ENCODE assay signal across 23 cellular contexts in genomic region chr19:27716922-27717321, GRCh38.
"Had no signal": no experiment of that assay in that cellular context is flagged by ENCODE, and none has a peak within 500 bp of the region (broad histone marks: within the 10 kb centered on the region; RNA-seq: fewer than 3 reads in every experiment).

No MANE protein-coding gene starts in this region.

- H3K4me3 Mint-ChIP-seq: dendritic cell treated with granulocyte-macrophage colony-stimulating factor and Interleukin-4, amounts not matched to agents 40 ng/mL and 50 ng/mL, for 4 days; effector memory CD8-positive, alpha-beta T cell; endodermal cell; mesothelial cell of epicardium had no signal

- H3K4me3 ChIP-seq: colonic mucosa, esophagus squamous epithelium, gastrocnemius medialis, heart right ventricle, left lung, lower lobe of right lung, mucosa of descending colon had no signal

- H3K4me1 Mint-ChIP-seq: endodermal cell, mesothelial cell of epicardium had no signal

- H3K9me3 ChIP-seq: colonic mucosa, gastrocnemius medialis had no signal

- H3K27ac Mint-ChIP-seq: dendritic cell treated with granulocyte-macrophage colony-stimulating factor and Interleukin-4, amounts not matched to agents 40 ng/mL and 50 ng/mL, for 4 days; effector memory CD8-positive, alpha-beta T cell; endodermal cell; mesothelial cell of epicardium had no signal

- H3K4me1 ChIP-seq: colonic mucosa, esophagus squamous epithelium, gastrocnemius medialis, heart right ventricle, left lung, lower lobe of right lung had no signal

- ATAC-seq: effector memory CD8-positive, alpha-beta T cell; esophagus mucosa; gastrocnemius medialis; left cardiac atrium; left lung; lower lobe of right lung; mucosa of descending colon had no signal

- H3K27me3 Mint-ChIP-seq: dendritic cell treated with granulocyte-macrophage colony-stimulating factor and Interleukin-4, amounts not matched to agents 40 ng/mL and 50 ng/mL, for 4 days; effector memory CD8-positive, alpha-beta T cell had no signal

- DNase-seq: colonic mucosa; cortex of kidney; effector CD8-positive, alpha-beta T cell; effector memory CD8-positive, alpha-beta T cell; endodermal cell; erythroblast; esophagus squamous epithelium; foreskin fibroblast; foreskin melanocyte; gastrocnemius medialis; glutamatergic neuron; head of caudate nucleus; heart right ventricle; hippocampal formation; left cardiac atrium; left lung; lower lobe of right lung; mesenchymal stem cell; mucosa of descending colon had no signal

- H3K36me3 ChIP-seq: colonic mucosa, esophagus squamous epithelium, gastrocnemius medialis, heart right ventricle, left lung, lower lobe of right lung had no signal

- H3K27ac ChIP-seq: colonic mucosa, epithelial cell of prostate, esophagus squamous epithelium, gastrocnemius medialis, heart right ventricle, left lung, lower lobe of right lung had no signal

- H3K36me3 Mint-ChIP-seq: mesothelial cell of epicardium had no signal

- H3K27me3 ChIP-seq: colonic mucosa, esophagus squamous epithelium, gastrocnemius medialis, heart right ventricle, left lung had no signal
